ENCODE assay signal across 1 cellular context in genomic region chr9:35858428-35858827, GRCh38.
TF ChIP-seq lines count a peak whose summit lies in the region.

No MANE protein-coding gene starts in this region.

TF ChIP-seq in SK-N-SH treated with all-trans-retinoic acid at 6 μM for 48 hours, 23 proteins besides CTCF, POLR2A, EP300 and RAD21 (continued from another document):
- TF ChIP-seq CSRNP3 (CRISPR knock-in tag; IDR thresholded peaks at IDR 0.05) (no peak), RARB (CRISPR knock-in tag; IDR thresholded peaks at IDR 0.05) (no peak)
TF ChIP-seq in SK-N-SH treated with all-trans-retinoic acid at 6 μM for 48 hours: peak in this region for 0.
